37 cellular contexts compared by ENCODE assay signal in genomic region chr9:37060821-37061220, GRCh38. TPM values are rescaled to one million over a fixed set of nuclear protein-coding genes. Genes with fewer than 3 reads are reported as not detected.
"Had no signal": no experiment of that assay in that cellular context is flagged by ENCODE, and none has a peak within 500 bp of the region (broad histone marks: within the 10 kb centered on the region; RNA-seq: fewer than 3 reads in every experiment).

No MANE protein-coding gene starts in this region.

- H3K9me3 ChIP-seq: body of pancreas, breast epithelium had no signal

- H3K4me1 Mint-ChIP-seq: activated CD4-positive, alpha-beta T cell treated with anti-CD3 and anti-CD28 coated beads for 36 hours; activated CD4-positive, alpha-beta T cell treated with anti-CD3 and anti-CD28 coated beads, Interleukin-2, amount 10 ng/mL, durations not matched to agents 7 days and 5 days; activated naive CD4-positive, alpha-beta T cell treated with anti-CD3 and anti-CD28 coated beads, Interleukin-2, amount 50 U/mL, for 24 hours; activated naive CD8-positive, alpha-beta T cell treated with anti-CD3 and anti-CD28 coated beads, Interleukin-2, amount 10 ng/mL, durations not matched to agents 7 days and 5 days had no signal

- H3K27ac Mint-ChIP-seq: activated CD4-positive, alpha-beta T cell treated with anti-CD3 and anti-CD28 coated beads for 36 hours; activated CD4-positive, alpha-beta T cell treated with anti-CD3 and anti-CD28 coated beads, Interleukin-2, amount 10 ng/mL, durations not matched to agents 7 days and 5 days; activated CD8-positive, alpha-beta T cell treated with anti-CD3 and anti-CD28 coated beads, Interleukin-2, amount 10 ng/mL, durations not matched to agents 7 days and 5 days; activated naive CD4-positive, alpha-beta T cell treated with anti-CD3 and anti-CD28 coated beads, Interleukin-2, amount 50 U/mL, for 24 hours; activated naive CD8-positive, alpha-beta T cell treated with anti-CD3 and anti-CD28 coated beads, Interleukin-2, amount 10 ng/mL, durations not matched to agents 7 days and 5 days; activated T-cell treated with anti-CD3 and anti-CD28 coated beads, Interleukin-2, amount 50 U/mL, for 24 hours; activated T-helper 2 cell treated with anti-CD3 and anti-CD28 coated beads, Interferon-gamma antibody, Interleukin-2, Interleukin-4, amounts not matched to agents 10 μg/mL and 5 μg/mL and 100 μg/mL, durations not matched to agents 14 hours and 24 hours and 36 hours had no signal

- H3K36me3 Mint-ChIP-seq: activated naive CD4-positive, alpha-beta T cell treated with anti-CD3 and anti-CD28 coated beads, Interleukin-2, amount 50 U/mL, for 24 hours; activated naive CD8-positive, alpha-beta T cell treated with anti-CD3 and anti-CD28 coated beads, Interleukin-2, amount 10 ng/mL, durations not matched to agents 7 days and 5 days had no signal

- H3K27me3 ChIP-seq: body of pancreas had no signal

- H3K4me3 Mint-ChIP-seq: activated CD4-positive, alpha-beta T cell treated with anti-CD3 and anti-CD28 coated beads for 36 hours; activated CD4-positive, alpha-beta T cell treated with anti-CD3 and anti-CD28 coated beads, Interleukin-2, amount 10 ng/mL, durations not matched to agents 7 days and 5 days; activated CD8-positive, alpha-beta T cell treated with anti-CD3 and anti-CD28 coated beads, Interleukin-2, amount 10 ng/mL, durations not matched to agents 7 days and 5 days; activated naive CD4-positive, alpha-beta T cell treated with anti-CD3 and anti-CD28 coated beads, Interleukin-2, amount 50 U/mL, for 24 hours; activated naive CD8-positive, alpha-beta T cell treated with anti-CD3 and anti-CD28 coated beads, Interleukin-2, amount 10 ng/mL, durations not matched to agents 7 days and 5 days; activated T-cell treated with anti-CD3 and anti-CD28 coated beads, Interleukin-2, amount 50 U/mL, for 24 hours had no signal

- H3K36me3 ChIP-seq: breast epithelium had no signal

- DNase-seq: activated CD4-positive, alpha-beta T cell treated with anti-CD3 and anti-CD28 coated beads for 36 hours; activated CD4-positive, alpha-beta T cell treated with anti-CD3 and anti-CD28 coated beads, Interleukin-2, amount 10 ng/mL, durations not matched to agents 7 days and 5 days; activated CD4-positive, alpha-beta T cell treated with anti-CD3 and anti-CD28 coated beads, Interleukin-2, amount 50 U/mL, for 48 hours; activated CD8-positive, alpha-beta T cell treated with anti-CD3 and anti-CD28 coated beads, Interleukin-2, amount 10 ng/mL, durations not matched to agents 7 days and 5 days; activated gamma-delta T cell; activated naive CD4-positive, alpha-beta T cell treated with Interleukin-2 at 50 U/mL for 16 hours; activated naive CD8-positive, alpha-beta T cell treated with anti-CD3 and anti-CD28 coated beads, Interleukin-2, amount 10 ng/mL, durations not matched to agents 7 days and 5 days; activated T-cell treated with anti-CD3 and anti-CD28 coated beads, Interleukin-2, amount 50 U/mL, for 24 hours; amygdala; body of pancreas; Karpas-422; KBM-7; NCI-H1048; NCI-H1105 treated with DMSO at 0.1 percent for 48 hours; NCI-H1436 treated with DMSO at 0.1 percent for 48 hours; NCI-H1694 treated with DMSO at 0.1 percent for 48 hours; NCI-H2029; NCI-H345; NCI-H524 treated with DMSO at 0.1 percent for 48 hours; PC-3; SIG-M5; SW 1271; T-helper 1 cell; T-helper 2 cell; T1000 had no signal

- H3K27ac ChIP-seq: body of pancreas, breast epithelium, RWPE1 had no signal

- H3K4me1 ChIP-seq: body of pancreas, breast epithelium had no signal

- FAIRE-seq: astrocyte, RCC 7860 had no signal

- H3K9me3 Mint-ChIP-seq: activated CD4-positive, alpha-beta T cell treated with anti-CD3 and anti-CD28 coated beads, Interleukin-2, amount 10 ng/mL, durations not matched to agents 7 days and 5 days; activated naive CD4-positive, alpha-beta T cell treated with anti-CD3 and anti-CD28 coated beads, Interleukin-2, amount 50 U/mL, for 24 hours; activated naive CD8-positive, alpha-beta T cell treated with anti-CD3 and anti-CD28 coated beads, Interleukin-2, amount 10 ng/mL, durations not matched to agents 7 days and 5 days; activated T-cell treated with anti-CD3 and anti-CD28 coated beads, Interleukin-2, amount 50 U/mL, for 24 hours; activated T-helper 2 cell treated with anti-CD3 and anti-CD28 coated beads, Interferon-gamma antibody, Interleukin-2, Interleukin-4, amounts not matched to agents 10 μg/mL and 5 μg/mL and 100 μg/mL, durations not matched to agents 14 hours and 24 hours and 36 hours had no signal

- H3K4me3 ChIP-seq: body of pancreas, breast epithelium had no signal

- ATAC-seq: activated CD4-positive, alpha-beta T cell treated with anti-CD3 and anti-CD28 coated beads for 36 hours; activated CD4-positive, CD25-positive, alpha-beta regulatory T cell treated with anti-CD3 and anti-CD28 coated beads, Interleukin-2, amount 50 U/mL, for 24 hours; activated CD8-positive, alpha-beta T cell treated with anti-CD3 and anti-CD28 coated beads, Interleukin-2, amount 10 ng/mL, durations not matched to agents 7 days and 5 days; body of pancreas; PC-3; Right ventricle myocardium inferior had no signal

RNA-seq across cellular contexts. Expression of gene PAX5, which starts 26.8 kb away (rescaled TPM):
- total RNA-seq: astrocyte, cardiac septum, MCF 10A, NCI-H460, PC-3, Right ventricle myocardium inferior, SK-MEL-5 had no signal
